1 cellular context compared by ENCODE assay signal in the genomic region with DNA sequence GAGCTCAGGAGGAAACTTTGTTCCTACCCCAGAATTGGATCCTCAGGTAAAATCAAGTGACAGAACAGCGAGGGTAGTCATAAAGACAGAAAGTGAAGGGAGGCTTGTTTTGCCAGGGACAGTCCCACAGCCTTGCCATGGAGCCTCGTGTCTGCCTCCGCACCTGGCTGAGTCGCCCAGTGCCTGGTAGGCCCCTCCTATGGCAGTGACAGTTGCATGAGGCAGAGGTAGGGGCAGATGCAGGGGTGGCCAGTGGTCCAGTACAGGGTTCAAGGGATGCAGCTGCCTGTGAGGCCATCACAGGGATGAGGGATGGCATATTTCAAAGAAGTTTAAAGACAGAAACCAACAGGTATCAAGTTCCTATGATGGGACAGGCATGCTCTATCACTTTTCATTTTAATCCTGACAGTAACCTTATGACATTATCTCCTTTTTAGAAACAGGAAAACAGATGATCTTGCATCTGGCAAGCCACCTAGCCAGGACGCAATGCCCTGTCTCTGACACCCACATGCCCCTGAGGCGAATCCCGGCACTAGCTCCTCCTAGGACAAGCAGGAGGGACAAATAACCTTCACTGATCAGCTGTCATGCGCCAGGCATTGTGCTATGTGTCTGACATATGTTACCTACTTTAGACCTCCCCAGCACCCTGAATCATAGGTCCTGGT.
TF ChIP-seq lines count a peak whose summit lies in the region.

No MANE protein-coding gene starts in this region.

TF ChIP-seq in IMR-90, 13 proteins besides CTCF, POLR2A, EP300 and RAD21:
- no peak for TF ChIP-seq BHLHE40 (IDR thresholded peaks at IDR 0.05; ENCODE audit: low read depth, low read length)
- TF ChIP-seq, protein P1, sequence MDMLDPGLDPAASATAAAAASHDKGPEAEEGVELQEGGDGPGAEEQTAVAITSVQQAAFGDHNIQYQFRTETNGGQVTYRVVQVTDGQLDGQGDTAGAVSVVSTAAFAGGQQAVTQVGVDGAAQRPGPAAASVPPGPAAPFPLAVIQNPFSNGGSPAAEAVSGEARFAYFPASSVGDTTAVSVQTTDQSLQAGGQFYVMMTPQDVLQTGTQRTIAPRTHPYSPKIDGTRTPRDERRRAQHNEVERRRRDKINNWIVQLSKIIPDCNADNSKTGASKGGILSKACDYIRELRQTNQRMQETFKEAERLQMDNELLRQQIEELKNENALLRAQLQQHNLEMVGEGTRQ (IDR thresholded peaks at IDR 0.05; ENCODE audit: low read depth, low read length) = no peak
- no peak for TF ChIP-seq NFE2L2 (IDR thresholded peaks at IDR 0.05; ENCODE audit: low read depth, low read length)
- TF ChIP-seq MXI1 (IDR thresholded peaks at IDR 0.05; ENCODE audit: borderline replicate concordance, low read depth, low read length) = no peak
- TF ChIP-seq MAFK (IDR thresholded peaks at IDR 0.05; ENCODE audit: low read depth, low read length) = no peak
- TF ChIP-seq RCOR1 (IDR thresholded peaks at IDR 0.05; ENCODE audit: insufficient replicate concordance, low read length) = no peak
